ENCODE assay signal across 21 cellular contexts in genomic region chr20:8339313-8339712, GRCh38.
"Had no signal": no experiment of that assay in that cellular context is flagged by ENCODE, and none has a peak within 500 bp of the region (broad histone marks: within the 10 kb centered on the region; RNA-seq: fewer than 3 reads in every experiment).

No MANE protein-coding gene starts in this region.

- H3K36me3 ChIP-seq: SJSA1 had no signal

- H3K9me3 ChIP-seq: SJSA1 had no signal

- H3K4me3 ChIP-seq: SJSA1, SK-N-MC had no signal

- H3K27ac ChIP-seq: HL-60, SJSA1, SK-N-MC had no signal

- DNase-seq: KBM-7, MV-4-11, NCI-H1048, NCI-H1105, NCI-H1417, NCI-H1694 treated with DMSO at 0.1 percent for 48 hours, NCI-H1930, NCI-H2081, NCI-H2107, NCI-H2227 treated with DMSO at 0.1 percent for 48 hours, NCI-H446, NCI-H510A, NCI-H524 treated with DMSO at 0.1 percent for 48 hours, NCI-H69, NCI-H774, Right ventricle myocardium superior, RPMI8226, SIG-M5 had no signal

- H3K27me3 ChIP-seq: SJSA1 had no signal

- H3K4me1 ChIP-seq: SJSA1 had no signal
